ENCODE assay signal across 8 cellular contexts in genomic region chr6:157323114-157323923, GRCh38. TPM values are rescaled to one million over a fixed set of nuclear protein-coding genes. Genes with fewer than 3 reads are reported as not detected.
DNase-seq lines count a peak whose midpoint lies in the region; ATAC-seq, FAIRE-seq and TF ChIP-seq lines count a peak whose summit lies in the region.

TSS of gene TMEM242 (minus strand) at chr6:157323519. CDS start at chr6:157323499, 20 bp downstream.

- peak within 1 kb of the TSS; percentile 94 for H3K4me3 Mint-ChIP-seq in T-helper 17 cell

- peak; percentile 91 for ATAC-seq in GM18870 (IDR thresholded peaks at IDR 0.05; ENCODE audit: unreplicated experiment)
- peak; percentile 85 for ATAC-seq in HG03097 (IDR thresholded peaks at IDR 0.05; ENCODE audit: low FRiP score, unreplicated experiment)
- peak; percentile 96 for ATAC-seq in T-helper 17 cell

- H3K4me1 Mint-ChIP-seq in T-helper 17 cell: peaks cover 14% of the 10 kb centered on the region

- no peaks in the 10 kb centered on the region for H3K27me3 ChIP-seq in bronchial epithelial cell (ENCODE audit: control insufficient read depth, insufficient read depth, low read length)

- peaks cover 0 to 6% of the 10 kb centered on the region in 2 donors for H3K4me1 ChIP-seq in kidney (ENCODE audit: control insufficient read depth in 1 of 2, insufficient read depth in 1 of 2, low read depth in 1 of 2, low read length in 2 of 2)

- H3K27ac ChIP-seq in kidney (ENCODE audit: low read depth in 2 of 2, low read length in 2 of 2): peak within 1 kb of the TSS; percentile 89 to 97

- intact Hi-C loops in kidney (cut with DNase I): no loop called here

- peak; percentile 64 to 87 (median 71) for DNase-seq in T-helper 17 cell
- DNase-seq in bronchial epithelial cell (ENCODE audit: low read depth): peak; percentile 81
- peak; percentile 96 for DNase-seq in kidney
- peak; percentile 66 to 89 for DNase-seq in stimulated activated CD4-positive, alpha-beta T cell treated with anti-CD3 and anti-CD28 coated beads, Interleukin-1b, Interleukin-23, amount 100 ng/mL, for 1 hour (ENCODE audit: low read depth in 2 of 2)
- no peak for DNase-seq in AML-193 (lab: John Stamatoyannopoulos, UW)
- no peak for DNase-seq in NOMO-1 treated with dmso at 0.1 percent for 144 hours (lab: John Stamatoyannopoulos, UW; ENCODE audit: unreplicated experiment)

- H3K36me3 ChIP-seq in bronchial epithelial cell (ENCODE audit: control insufficient read depth, insufficient read depth, low read length) (no peaks in the 10 kb centered on the region), kidney (ENCODE audit: control insufficient read depth in 1 of 2, insufficient read depth in 2 of 2, low read length in 2 of 2) (peaks cover 4 to 7% of the 10 kb centered on the region in 2 donors)

- H3K9me3 ChIP-seq in T-helper 17 cell (ENCODE audit: control insufficient read depth, low read length, poor library complexity, severe bottlenecking): no peaks in the 10 kb centered on the region
- no peaks in the 10 kb centered on the region for H3K9me3 ChIP-seq in kidney (ENCODE audit: control insufficient read depth in 1 of 2, low read length in 2 of 2)

- H3K36me3 Mint-ChIP-seq in T-helper 17 cell (ENCODE audit: low read depth): no peaks in the 10 kb centered on the region

- TF ChIP-seq CTCF in bronchial epithelial cell (IDR thresholded peaks at IDR 0.05; ENCODE audit: insufficient read depth, low read length, severe bottlenecking) (peak; percentile 25), kidney (IDR thresholded peaks at IDR 0.05; ENCODE audit: borderline replicate concordance, extremely low read depth, insufficient read depth) (peak; percentile 7)

- no peak for FAIRE-seq in bronchial epithelial cell (lab: Jason Lieb, UNC)
- no peak for FAIRE-seq in kidney (lab: Jason Lieb, UNC)

- H3K4me3 ChIP-seq in bronchial epithelial cell (ENCODE audit: low read depth, low read length) (peak within 1 kb of the TSS; percentile 67), kidney (ENCODE audit: low read length in 2 of 2) (peak within 1 kb of the TSS; percentile 85 to 94)

- H3K9ac ChIP-seq in kidney (ENCODE audit: low read length in 2 of 2): peak within 1 kb of the TSS; percentile 88 to 96

- peak within 1 kb of the TSS; percentile 94 for H3K27ac Mint-ChIP-seq in T-helper 17 cell

- peaks cover 17% of the 10 kb centered on the region for H3K27me3 Mint-ChIP-seq in T-helper 17 cell

RNA-seq across cellular contexts. Expression of gene TMEM242, which starts in this region (rescaled TPM):
- 10 to 100 TPM; 12.4 to 12.9 TPM for total RNA-seq in T-helper 17 cell
- 7.1 and 7.2 TPM in 2 replicates for total RNA-seq in bronchial epithelial cell
- 14.2 TPM for total RNA-seq in kidney
- polyA plus RNA-seq in kidney (ENCODE audit: insufficient read depth, low read depth, low replicate concordance): 14.3 TPM

Comparison
In these comparisons a context has a peak if more than half of its experiments do, and no peak if none do; other contexts are left out.
1. DNase-seq: peak in T-helper 17 cell (3 of 3), bronchial epithelial cell (single experiment), kidney (single experiment) and stimulated activated CD4-positive, alpha-beta T cell treated with anti-CD3 and anti-CD28 coated beads, Interleukin-1b, Interleukin-23, amount 100 ng/mL, for 1 hour (2 of 2); none in AML-193 (0 of 2) and NOMO-1 treated with dmso at 0.1 percent for 144 hours (single experiment).
2. Peak in every context shown above with its lines, with median percentiles within 50 percentile points of each other: ATAC-seq.